In the genomic region with DNA sequence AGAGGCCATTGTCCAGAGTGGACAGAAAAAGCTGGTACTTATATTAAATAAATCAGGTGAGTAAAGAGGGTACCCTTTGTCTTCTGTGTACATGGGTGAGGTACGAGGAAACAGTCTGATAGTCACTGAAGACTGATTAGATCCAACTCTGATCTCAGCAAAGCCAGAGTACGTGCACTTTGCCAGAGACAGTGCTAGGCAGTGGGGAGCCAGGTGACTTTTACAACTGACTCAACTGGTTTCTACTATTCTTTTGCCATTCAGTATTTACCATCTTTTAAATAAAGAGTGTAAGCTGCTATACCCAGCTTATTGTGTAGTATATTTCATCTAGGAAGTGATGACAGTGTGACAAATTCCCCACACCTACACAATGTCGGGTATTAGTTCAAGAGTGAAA, we compare ENCODE assay signal across 1 cellular context.
TF ChIP-seq lines count a peak whose summit lies in the region.

No MANE protein-coding gene starts in this region.

TF ChIP-seq in GM12878, 131 proteins besides CTCF, POLR2A, EP300 and RAD21:
- TF ChIP-seq EED (IDR thresholded peaks at IDR 0.05; ENCODE audit: low read depth) (no peak), ZNF207 (IDR thresholded peaks at IDR 0.05; ENCODE audit: borderline replicate concordance) (no peak), ZBTB11 (CRISPR knock-in tag; IDR thresholded peaks at IDR 0.05) (no peak), MTA3 (IDR thresholded peaks at IDR 0.05; ENCODE audit: borderline replicate concordance, low read length) (no peak), ATF2 (IDR thresholded peaks at IDR 0.05; ENCODE audit: low read length) (no peak), SUZ12 (IDR thresholded peaks at IDR 0.05; ENCODE audit: unreplicated experiment) (no peak), SUPT20H (IDR thresholded peaks at IDR 0.05; ENCODE audit: borderline replicate concordance, control insufficient read depth, low read depth, low read length) (no peak), HCFC1 (IDR thresholded peaks at IDR 0.05; ENCODE audit: low read length) (no peak), NR2C2 (IDR thresholded peaks at IDR 0.05; ENCODE audit: borderline replicate concordance, control insufficient read depth, insufficient read length, low read depth) (no peak), IRF4 (IDR thresholded peaks at IDR 0.05; ENCODE audit: low read depth, low read length) (no peak), RB1 (IDR thresholded peaks at IDR 0.05; ENCODE audit: borderline replicate concordance) (no peak), NFXL1 (IDR thresholded peaks at IDR 0.05; ENCODE audit: borderline replicate concordance) (no peak), TCF12 (IDR thresholded peaks at IDR 0.05; ENCODE audit: low read depth, low read length) (no peak)
- TF ChIP-seq, protein P1, sequence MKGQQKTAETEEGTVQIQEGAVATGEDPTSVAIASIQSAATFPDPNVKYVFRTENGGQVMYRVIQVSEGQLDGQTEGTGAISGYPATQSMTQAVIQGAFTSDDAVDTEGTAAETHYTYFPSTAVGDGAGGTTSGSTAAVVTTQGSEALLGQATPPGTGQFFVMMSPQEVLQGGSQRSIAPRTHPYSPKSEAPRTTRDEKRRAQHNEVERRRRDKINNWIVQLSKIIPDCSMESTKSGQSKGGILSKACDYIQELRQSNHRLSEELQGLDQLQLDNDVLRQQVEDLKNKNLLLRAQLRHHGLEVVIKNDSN (IDR thresholded peaks at IDR 0.05; ENCODE audit: borderline replicate concordance, extremely low read length, insufficient read depth, low read depth, low read length), result no peak
- TF ChIP-seq, protein P2, sequence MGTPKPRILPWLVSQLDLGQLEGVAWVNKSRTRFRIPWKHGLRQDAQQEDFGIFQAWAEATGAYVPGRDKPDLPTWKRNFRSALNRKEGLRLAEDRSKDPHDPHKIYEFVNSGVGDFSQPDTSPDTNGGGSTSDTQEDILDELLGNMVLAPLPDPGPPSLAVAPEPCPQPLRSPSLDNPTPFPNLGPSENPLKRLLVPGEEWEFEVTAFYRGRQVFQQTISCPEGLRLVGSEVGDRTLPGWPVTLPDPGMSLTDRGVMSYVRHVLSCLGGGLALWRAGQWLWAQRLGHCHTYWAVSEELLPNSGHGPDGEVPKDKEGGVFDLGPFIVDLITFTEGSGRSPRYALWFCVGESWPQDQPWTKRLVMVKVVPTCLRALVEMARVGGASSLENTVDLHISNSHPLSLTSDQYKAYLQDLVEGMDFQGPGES (IDR thresholded peaks at IDR 0.05), result no peak
